ENCODE assay signal across 8 cellular contexts in genomic region chr5:88680253-88681132, GRCh38.
DNase-seq lines count a peak whose midpoint lies in the region; ATAC-seq lines count a peak whose summit lies in the region.

No MANE protein-coding gene starts in this region.

- no peaks in the 10 kb centered on the region for H3K79me2 ChIP-seq in ACC112 (ENCODE audit: control insufficient read depth, insufficient read depth, low read length, unreplicated experiment)

- H3K36me3 ChIP-seq in ACC112 (ENCODE audit: insufficient read depth, low read length) = no peaks in the 10 kb centered on the region
- H3K36me3 ChIP-seq in duodenal mucosa (ENCODE audit: control insufficient read depth in 1 of 2, insufficient read depth in 2 of 2, low read length in 2 of 2) = no peaks in the 10 kb centered on the region
- no peaks in the 10 kb centered on the region for H3K36me3 ChIP-seq in mesenchymal stem cell (ENCODE audit: control insufficient read depth in 1 of 2, insufficient read depth in 2 of 2, low read depth in 1 of 2, low read length in 2 of 2)

- no peak overlapping the region for H4K91ac ChIP-seq in mesenchymal stem cell (ENCODE audit: low read length)

- H2BK120ac ChIP-seq in mesenchymal stem cell (ENCODE audit: low read depth, low read length) = no peak overlapping the region

- H4K8ac ChIP-seq in mesenchymal stem cell (ENCODE audit: low read length) = no peak overlapping the region

- H2BK15ac ChIP-seq in mesenchymal stem cell (ENCODE audit: low read depth, poor library complexity, severe bottlenecking) = no peak overlapping the region

- H2AFZ ChIP-seq in ACC112 (ENCODE audit: low read length, unreplicated experiment) (no peak overlapping the region), mesenchymal stem cell (ENCODE audit: low read depth, low read length) (no peak overlapping the region)

- H3K9me3 ChIP-seq in duodenal mucosa (ENCODE audit: control insufficient read depth in 1 of 2, low read length in 2 of 2) (no peaks in the 10 kb centered on the region), mesenchymal stem cell (ENCODE audit: control insufficient read depth, low read length) (no peaks in the 10 kb centered on the region)

- WGBS in mesenchymal stem cell = 3% methylated on average over 47 of the region's 61 CpGs

- no peak overlapping the region for H2AK5ac ChIP-seq in mesenchymal stem cell (ENCODE audit: low read length, severe bottlenecking)

- no peak overlapping the region for H2BK12ac ChIP-seq in mesenchymal stem cell (ENCODE audit: low read length in 2 of 2)

- H3K4me2 ChIP-seq in mesenchymal stem cell (ENCODE audit: low read length, poor library complexity, severe bottlenecking) = peak overlapping the region; percentile 81

- DNase-seq in NCI-H345 treated with DMSO at 0.1 percent for 48 hours (lab: John Stamatoyannopoulos, UW; ENCODE audit: unreplicated experiment) (peak; percentile 37), mesenchymal stem cell (peak; percentile 54)
- peak; percentile 82 to 84 for DNase-seq in activated CD4-positive, alpha-beta T cell treated with anti-CD3 and anti-CD28 coated beads, Interleukin-2, amount 50 U/mL, for 48 hours
- DNase-seq in stimulated activated CD8-positive, alpha-beta memory T cell treated with anti-CD3 and anti-CD28 coated beads, Interleukin-15, amount 100 ng/mL, for 1 hour (ENCODE audit: low read depth) = peak; percentile 63

- H3K79me1 ChIP-seq in mesenchymal stem cell (replicated peaks; ENCODE audit: low read length, poor library complexity, severe bottlenecking) = no peaks in the 10 kb centered on the region

- H3K14ac ChIP-seq in mesenchymal stem cell (ENCODE audit: low read length in 2 of 2) = no peak overlapping the region

- no peak overlapping the region for H3K27ac ChIP-seq in ACC112 (ENCODE audit: low read depth, low read length)
- no peak overlapping the region for H3K27ac ChIP-seq in duodenal mucosa (ENCODE audit: low read depth, low read length)
- H3K27ac ChIP-seq in mesenchymal stem cell (ENCODE audit: low read length, poor library complexity, severe bottlenecking) = no peak overlapping the region

- no peak overlapping the region for H3K18ac ChIP-seq in mesenchymal stem cell (ENCODE audit: low read depth in 1 of 2, low read length in 2 of 2)

- H3K4me1 ChIP-seq in ACC112 (ENCODE audit: control insufficient read depth, insufficient read depth, low read length, unreplicated experiment) (no peaks in the 10 kb centered on the region), duodenal mucosa (ENCODE audit: control insufficient read depth in 1 of 2, insufficient read depth in 2 of 2, low read length in 2 of 2) (peaks cover 4 to 8% of the 10 kb centered on the region in 2 donors), mesenchymal stem cell (ENCODE audit: control insufficient read depth, insufficient read depth, low read depth, low read length) (peaks cover 27% of the 10 kb centered on the region)

- H3K4me3 ChIP-seq in ACC112 (ENCODE audit: low read depth, low read length) = peak overlapping the region; percentile 57
- peak overlapping the region; percentile 35 to 59 for H3K4me3 ChIP-seq in duodenal mucosa (ENCODE audit: low read depth in 1 of 2, low read length in 2 of 2)
- peak overlapping the region; percentile 55 to 72 for H3K4me3 ChIP-seq in mesenchymal stem cell (ENCODE audit: insufficient read depth in 1 of 2, low read depth in 1 of 2, low read length in 2 of 2)

- H3K27me3 ChIP-seq in ACC112 (ENCODE audit: insufficient read depth, low read length) (peaks cover 92% of the 10 kb centered on the region), duodenal mucosa (ENCODE audit: control insufficient read depth in 1 of 2, insufficient read depth in 2 of 2, low read length in 2 of 2) (peaks cover 73 to 89% of the 10 kb centered on the region in 2 donors), mesenchymal stem cell (ENCODE audit: control insufficient read depth in 1 of 2, insufficient read depth in 1 of 2, low read length in 2 of 2) (peaks cover 93 to 97% of the 10 kb centered on the region in 2 experiments)

- ATAC-seq in GM18519 (IDR thresholded peaks at IDR 0.05; ENCODE audit: low FRiP score, unreplicated experiment) (peak; percentile 52), HG03039 (IDR thresholded peaks at IDR 0.05; ENCODE audit: unreplicated experiment) (peak; percentile 76)

- no peak overlapping the region for H3K23ac ChIP-seq in mesenchymal stem cell (ENCODE audit: low read length in 2 of 2)

- H3K9ac ChIP-seq in duodenal mucosa (ENCODE audit: low read depth in 1 of 2, low read length in 2 of 2) (no peak overlapping the region), mesenchymal stem cell (ENCODE audit: low read length) (peak overlapping the region; percentile 49)

- H2BK5ac ChIP-seq in mesenchymal stem cell (ENCODE audit: low read depth, low read length, poor library complexity, severe bottlenecking) = no peak overlapping the region

- H3K4ac ChIP-seq in mesenchymal stem cell (ENCODE audit: low read depth in 1 of 2, low read length in 2 of 2) = no peak overlapping the region
